ENCODE assay signal across 13 cellular contexts in genomic region chr2:235320341-235320740, GRCh38.
DNase-seq lines count a peak whose midpoint lies in the region; ATAC-seq, FAIRE-seq and TF ChIP-seq lines count a peak whose summit lies in the region.
"Had no signal": no experiment of that assay in that cellular context is flagged by ENCODE, and none has a peak within 500 bp of the region (broad histone marks: within the 10 kb centered on the region; RNA-seq: fewer than 3 reads in every experiment).

No MANE protein-coding gene starts in this region.

- no peak overlapping the region for H3K27ac Mint-ChIP-seq in activated naive CD8-positive, alpha-beta T cell treated with anti-CD3 and anti-CD28 coated beads, Interleukin-2, amount 50 U/mL, for 24 hours
- H3K27ac Mint-ChIP-seq: CD4-positive, CD25-positive, alpha-beta regulatory T cell had no signal

- intact Hi-C loops in A673 (cut with micrococcal nuclease; ENCODE audit: unreplicated experiment): no loop called here

- H3K27me3 Mint-ChIP-seq in activated naive CD8-positive, alpha-beta T cell treated with anti-CD3 and anti-CD28 coated beads, Interleukin-2, amount 50 U/mL, for 24 hours: peaks cover 9% of the 10 kb centered on the region
- H3K27me3 Mint-ChIP-seq: CD4-positive, CD25-positive, alpha-beta regulatory T cell had no signal

- FAIRE-seq in urothelium cell line (lab: Jason Lieb, UNC): peak; percentile 65
- FAIRE-seq: H54 had no signal

- H3K4me3 Mint-ChIP-seq in activated naive CD8-positive, alpha-beta T cell treated with anti-CD3 and anti-CD28 coated beads, Interleukin-2, amount 50 U/mL, for 24 hours: no peak overlapping the region
- H3K4me3 Mint-ChIP-seq: CD4-positive, CD25-positive, alpha-beta regulatory T cell; IgD-negative memory B cell had no signal

- H3K4me3 ChIP-seq in A673 (ENCODE audit: low read depth, low read length, poor library complexity, severe bottlenecking): no peak overlapping the region
- H3K4me3 ChIP-seq: BLaER1 had no signal

- ATAC-seq in activated naive CD8-positive, alpha-beta T cell treated with anti-CD3 and anti-CD28 coated beads, Interleukin-2, amount 50 U/mL, for 24 hours: no peak

- H3K36me3 ChIP-seq in A673 (ENCODE audit: insufficient read depth, low read length, poor library complexity, severe bottlenecking): no peaks in the 10 kb centered on the region
- H3K36me3 ChIP-seq: BLaER1 had no signal

- no peak for TF ChIP-seq CTCF in A673 (conservative IDR thresholded peaks at IDR 0.05; ENCODE audit: low read depth, low read length)

- BruUV-seq in A673 (replicated peaks; lab: Mats Ljungman, UMichigan): no TSS peak

- no peak overlapping the region for H3K27ac ChIP-seq in A673 (ENCODE audit: low read depth, low read length, poor library complexity, severe bottlenecking)
- H3K27ac ChIP-seq: BLaER1 had no signal

- no peaks in the 10 kb centered on the region for H3K36me3 Mint-ChIP-seq in activated naive CD8-positive, alpha-beta T cell treated with anti-CD3 and anti-CD28 coated beads, Interleukin-2, amount 50 U/mL, for 24 hours (ENCODE audit: low read depth)
- H3K36me3 Mint-ChIP-seq: CD4-positive, CD25-positive, alpha-beta regulatory T cell; IgD-negative memory B cell had no signal

- no peaks in the 10 kb centered on the region for H3K4me1 ChIP-seq in A673 (ENCODE audit: insufficient read depth, low read length, poor library complexity, severe bottlenecking)
- H3K4me1 ChIP-seq: BLaER1 had no signal

- H3K4me1 Mint-ChIP-seq in activated naive CD8-positive, alpha-beta T cell treated with anti-CD3 and anti-CD28 coated beads, Interleukin-2, amount 50 U/mL, for 24 hours: no peaks in the 10 kb centered on the region
- H3K4me1 Mint-ChIP-seq: CD4-positive, CD25-positive, alpha-beta regulatory T cell had no signal

- POLR2A ChIA-PET in A673 (lab: Charles Lee; ENCODE audit: low non-redundant PET): no interaction called here

- H3K9me3 ChIP-seq in A673 (ENCODE audit: low read depth, low read length, poor library complexity, severe bottlenecking): no peaks in the 10 kb centered on the region

- no peaks in the 10 kb centered on the region for H3K27me3 ChIP-seq in A673 (replicated peaks; ENCODE audit: insufficient read depth, low read depth, low read length, poor library complexity)
- H3K27me3 ChIP-seq: BLaER1 had no signal

- DNase-seq in H4 (ENCODE audit: low spot score) (peak; percentile 32), HT1080 (ENCODE audit: low read depth) (peak; percentile 61), SW480 (ENCODE audit: low spot score) (peak; percentile 71), urothelium cell line (ENCODE audit: low spot score) (peak; percentile 57), NCI-H128 (lab: John Stamatoyannopoulos, UW; ENCODE audit: unreplicated experiment) (no peak), A673 (ENCODE audit: low spot score) (no peak)
- no peak for DNase-seq in activated naive CD8-positive, alpha-beta T cell treated with anti-CD3 and anti-CD28 coated beads, Interleukin-2, amount 50 U/mL, for 24 hours
- DNase-seq: AML-193; CD4-positive, CD25-positive, alpha-beta regulatory T cell; DMS53 had no signal

- H3K9me3 Mint-ChIP-seq in activated naive CD8-positive, alpha-beta T cell treated with anti-CD3 and anti-CD28 coated beads, Interleukin-2, amount 50 U/mL, for 24 hours: no peaks in the 10 kb centered on the region
- H3K9me3 Mint-ChIP-seq: IgD-negative memory B cell had no signal

- CTCF ChIA-PET in A673 (lab: Charles Lee): no interaction called here

Comparison
In these comparisons a context has a peak if more than half of its experiments do, and no peak if none do; other contexts are left out.
1. DNase-seq: peak in H4 (single experiment), HT1080 (single experiment), SW480 (single experiment) and urothelium cell line (single experiment); none in NCI-H128 (single experiment), activated naive CD8-positive, alpha-beta T cell treated with anti-CD3 and anti-CD28 coated beads, Interleukin-2, amount 50 U/mL, for 24 hours (single experiment) and A673 (single experiment).